ENCODE assay signal across 1 cellular context in the genomic region with DNA sequence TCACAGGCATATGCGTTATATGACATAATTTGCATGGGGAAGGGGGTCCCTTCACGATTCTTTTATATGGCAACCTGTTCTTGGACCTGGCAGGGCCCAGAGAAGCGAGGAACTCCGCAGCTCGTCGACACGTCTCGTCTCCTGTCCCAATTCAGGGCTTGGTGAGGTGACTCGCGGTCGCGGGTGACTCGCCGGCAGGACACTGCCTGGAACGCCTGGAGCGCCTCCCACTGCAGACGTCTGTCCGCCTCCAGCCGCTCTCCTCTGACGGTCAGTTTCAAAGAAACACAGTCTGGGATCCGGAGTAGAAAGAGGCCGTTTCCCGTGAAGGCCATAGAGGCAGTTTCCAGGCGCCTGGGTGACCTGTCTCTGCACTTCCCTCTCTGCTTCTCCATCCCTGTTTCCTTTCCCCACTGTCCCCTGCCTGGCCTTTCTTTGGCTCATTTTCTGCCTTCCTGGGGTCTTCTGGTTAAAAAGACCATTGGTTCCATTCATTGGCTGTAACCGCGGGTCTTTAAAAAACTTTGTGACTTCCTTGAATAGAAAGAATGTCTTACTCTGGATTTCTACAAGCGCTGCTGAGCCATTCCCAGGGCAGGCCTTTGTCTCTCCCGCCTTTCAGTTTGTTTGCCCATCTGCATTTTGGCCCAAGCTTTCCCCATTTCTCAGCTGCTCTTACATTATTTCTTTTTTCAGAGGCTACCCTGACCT.
TF ChIP-seq lines count a peak whose summit lies in the region.

No MANE protein-coding gene starts in this region.

TF ChIP-seq in WTC11, 78 proteins besides CTCF, POLR2A, EP300 and RAD21 (continued from another document):
- no peak for TF ChIP-seq ZNF263 (CRISPR knock-in tag; IDR thresholded peaks at IDR 0.05; ENCODE audit: low read depth)
- TF ChIP-seq ZNF317 (CRISPR knock-in tag; IDR thresholded peaks at IDR 0.05; ENCODE audit: borderline replicate concordance, low read depth), result no peak
